In the genomic region with DNA sequence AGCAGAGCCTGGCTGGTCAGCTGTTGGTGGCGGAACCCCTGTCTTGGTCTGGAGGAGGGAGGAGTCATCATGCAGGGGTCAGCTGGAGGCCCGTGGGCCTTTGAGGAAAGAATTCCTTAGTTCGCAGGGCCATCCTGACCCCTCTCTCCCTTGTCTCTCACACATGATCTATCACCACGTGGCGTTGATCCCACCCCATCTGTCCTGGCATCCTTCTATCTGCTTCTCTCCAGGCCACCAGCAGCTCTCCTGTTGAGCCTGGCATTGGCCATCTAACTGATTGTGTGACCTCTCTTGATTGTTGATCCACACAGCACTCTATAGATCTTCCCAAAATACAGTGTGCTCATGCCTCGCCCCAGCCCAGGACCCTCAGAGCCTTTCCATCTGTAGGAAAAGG, we compare ENCODE assay signal across 18 cellular contexts.
DNase-seq lines count a peak whose midpoint lies in the region; ATAC-seq, FAIRE-seq and TF ChIP-seq lines count a peak whose summit lies in the region.
"Had no signal": no experiment of that assay in that cellular context is flagged by ENCODE, and none has a peak within 500 bp of the region (broad histone marks: within the 10 kb centered on the region; RNA-seq: fewer than 3 reads in every experiment).

No MANE protein-coding gene starts in this region.

- POLR2A ChIA-PET in HepG2 (lab: Yijun Ruan, JAX), result no interaction called here

- intact Hi-C loops in cardiac septum (cut with DNase I) (no loop called here), HepG2 (cut with micrococcal nuclease; ENCODE audit: unreplicated experiment) (no loop called here), sigmoid colon (cut with DNase I) (no loop called here)

- CTCF ChIA-PET in HepG2 (lab: Yijun Ruan, JAX; ENCODE audit: low intra/inter-chr PET ratio, low total read pairs), result no interaction called here

- H2AFZ ChIP-seq in HepG2 (ENCODE audit: low read length), result no peak overlapping the region

- H3K27ac ChIP-seq in right atrium auricular region (no peak overlapping the region), VCaP (peak overlapping the region; percentile 88), HepG2 (ENCODE audit: extremely low read length, insufficient read depth, low read length) (no peak overlapping the region), sigmoid colon (no peak overlapping the region)
- H3K27ac ChIP-seq: A549 had no signal

- H4K20me1 ChIP-seq in HepG2 (ENCODE audit: insufficient read depth, low read length), result peaks cover 82% of the 10 kb centered on the region

- H3K4me2 ChIP-seq in HepG2 (ENCODE audit: low read depth, low read length), result no peak overlapping the region
- H3K4me2 ChIP-seq: A549 had no signal

- no peak overlapping the region for H3K9ac ChIP-seq in HepG2 (ENCODE audit: insufficient read depth, low read depth, low read length)

- FAIRE-seq in HepG2 (lab: Jason Lieb, UNC), result no peak
- FAIRE-seq: A549, GM12878 had no signal

- H3K36me3 ChIP-seq in right atrium auricular region (no peaks in the 10 kb centered on the region), HepG2 (replicated peaks in 1 of 2; ENCODE audit: control insufficient read depth in 1 of 2, insufficient read depth in 2 of 2, low read length in 2 of 2) (no peaks in the 10 kb centered on the region), sigmoid colon (no peaks in the 10 kb centered on the region)

- in situ Hi-C loops in HepG2 (cut with HindIII; ENCODE audit: extremely low pct_ligation_motif_present, low pct_unique_long_range_greater_than_20kb), result no loop called here

- BruUV-seq in HepG2 (replicated peaks; lab: Mats Ljungman, UMichigan), result no TSS peak

- H3K4me3 ChIP-seq in right atrium auricular region (no peak overlapping the region), HepG2 (replicated peaks in 1 of 3; ENCODE audit: insufficient read depth in 1 of 3, low read depth in 2 of 3, low read length in 3 of 3) (no peak overlapping the region), sigmoid colon (no peak overlapping the region)
- H3K4me3 ChIP-seq: A549, GM12878 had no signal

- no peak for TF ChIP-seq POLR2A in HepG2 (IDR thresholded peaks at IDR 0.05; ENCODE audit: insufficient read depth in 1 of 2, low read depth in 2 of 2, low read length in 2 of 2)
- TF ChIP-seq POLR2A in sigmoid colon (IDR thresholded peaks at IDR 0.05), result no peak

- DNase-seq in right atrium auricular region (ENCODE audit: low spot score) (peak; percentile 40), cardiac septum (ENCODE audit: low spot score) (no peak), HepG2 (ENCODE audit: low spot score) (no peak), globus pallidus (ENCODE audit: low spot score) (no peak), sigmoid colon (no peak)
- DNase-seq: AML-193; Calu3; CD8-positive, alpha-beta T cell; DMS79 treated with DMSO at 0.1 percent for 48 hours; GF-D8; GOT3; H7; HFFc6 had no signal

- no peak for TF ChIP-seq CTCF in right atrium auricular region (IDR thresholded peaks at IDR 0.05)
- TF ChIP-seq CTCF in VCaP (conservative IDR thresholded peaks at IDR 0.05), result no peak
- TF ChIP-seq CTCF in HepG2 (CRISPR knock-in tag; IDR thresholded peaks at IDR 0.05), result no peak
- no peak for TF ChIP-seq CTCF in sigmoid colon (IDR thresholded peaks at IDR 0.05)

- no peak for ATAC-seq in HepG2
- ATAC-seq in HG02588 (IDR thresholded peaks at IDR 0.05; ENCODE audit: unreplicated experiment), result no peak
- ATAC-seq: A549; CD8-positive, alpha-beta T cell; GM12878; HCT116 had no signal

- WGBS in HepG2 (ENCODE audit: low lambda C conversion rate), result 29% methylated on average over 6 of the region's 6 CpGs
- 93 to 94% methylated on average over 6 of the region's 6 CpGs for WGBS in sigmoid colon, 2 donors

- H3K79me2 ChIP-seq in HepG2 (ENCODE audit: insufficient read depth, low read length), result no peaks in the 10 kb centered on the region

- TF ChIP-seq EP300 in HepG2 (IDR thresholded peaks at IDR 0.05; ENCODE audit: low read depth in 2 of 2, low read length in 2 of 2), result no peak
- TF ChIP-seq EP300 in HepG2 (CRISPR knock-in tag; IDR thresholded peaks at IDR 0.05; ENCODE audit: borderline replicate concordance), result no peak
- TF ChIP-seq EP300 in sigmoid colon (IDR thresholded peaks at IDR 0.05), result no peak

- H3K27me3 ChIP-seq in right atrium auricular region (no peaks in the 10 kb centered on the region), HepG2 (ENCODE audit: control insufficient read depth in 1 of 2, insufficient read depth in 2 of 2, low read length in 2 of 2) (peaks cover 9 to 97% of the 10 kb centered on the region in 2 experiments; a peak in 4 of 5 replicates), sigmoid colon (no peaks in the 10 kb centered on the region)

- H3K9me3 ChIP-seq in right atrium auricular region, result no peaks in the 10 kb centered on the region
- H3K9me3 ChIP-seq in HepG2 (ENCODE audit: low read length), result no peaks in the 10 kb centered on the region
- no peaks in the 10 kb centered on the region for H3K9me3 ChIP-seq in sigmoid colon
- H3K9me3 ChIP-seq: A549 had no signal

- no peaks in the 10 kb centered on the region for H3K4me1 ChIP-seq in right atrium auricular region
- H3K4me1 ChIP-seq in HepG2 (ENCODE audit: insufficient read depth, low read length), result peaks cover 11% of the 10 kb centered on the region
- H3K4me1 ChIP-seq in sigmoid colon, result no peaks in the 10 kb centered on the region

- no peak for TF ChIP-seq RAD21 in HepG2 (CRISPR knock-in tag; IDR thresholded peaks at IDR 0.05)

TF ChIP-seq in HepG2, 621 proteins besides CTCF, POLR2A, EP300 and RAD21:
- TF ChIP-seq NCOA5 (CRISPR knock-in tag; IDR thresholded peaks at IDR 0.05) (no peak), TCF12 (IDR thresholded peaks at IDR 0.05) (no peak), TCF12 (CRISPR knock-in tag; IDR thresholded peaks at IDR 0.05) (no peak), YEATS2 (CRISPR knock-in tag; IDR thresholded peaks at IDR 0.05; ENCODE audit: borderline replicate concordance) (no peak)
- TF ChIP-seq, protein P1, sequence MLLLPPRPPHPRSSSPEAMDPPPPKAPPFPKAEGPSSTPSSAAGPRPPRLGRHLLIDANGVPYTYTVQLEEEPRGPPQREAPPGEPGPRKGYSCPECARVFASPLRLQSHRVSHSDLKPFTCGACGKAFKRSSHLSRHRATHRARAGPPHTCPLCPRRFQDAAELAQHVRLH (CRISPR knock-in tag; IDR thresholded peaks at IDR 0.05; ENCODE audit: borderline replicate concordance, low read depth), result no peak
- TF ChIP-seq, protein P2, sequence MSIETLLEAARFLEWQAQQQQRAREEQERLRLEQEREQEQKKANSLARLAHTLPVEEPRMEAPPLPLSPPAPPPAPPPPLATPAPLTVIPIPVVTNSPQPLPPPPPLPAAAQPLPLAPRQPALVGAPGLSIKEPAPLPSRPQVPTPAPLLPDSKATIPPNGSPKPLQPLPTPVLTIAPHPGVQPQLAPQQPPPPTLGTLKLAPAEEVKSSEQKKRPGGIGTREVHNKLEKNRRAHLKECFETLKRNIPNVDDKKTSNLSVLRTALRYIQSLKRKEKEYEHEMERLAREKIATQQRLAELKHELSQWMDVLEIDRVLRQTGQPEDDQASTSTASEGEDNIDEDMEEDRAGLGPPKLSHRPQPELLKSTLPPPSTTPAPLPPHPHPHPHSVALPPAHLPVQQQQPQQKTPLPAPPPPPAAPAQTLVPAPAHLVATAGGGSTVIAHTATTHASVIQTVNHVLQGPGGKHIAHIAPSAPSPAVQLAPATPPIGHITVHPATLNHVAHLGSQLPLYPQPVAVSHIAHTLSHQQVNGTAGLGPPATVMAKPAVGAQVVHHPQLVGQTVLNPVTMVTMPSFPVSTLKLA (IDR thresholded peaks at IDR 0.05), result peak; percentile 75
- TF ChIP-seq, protein P3, sequence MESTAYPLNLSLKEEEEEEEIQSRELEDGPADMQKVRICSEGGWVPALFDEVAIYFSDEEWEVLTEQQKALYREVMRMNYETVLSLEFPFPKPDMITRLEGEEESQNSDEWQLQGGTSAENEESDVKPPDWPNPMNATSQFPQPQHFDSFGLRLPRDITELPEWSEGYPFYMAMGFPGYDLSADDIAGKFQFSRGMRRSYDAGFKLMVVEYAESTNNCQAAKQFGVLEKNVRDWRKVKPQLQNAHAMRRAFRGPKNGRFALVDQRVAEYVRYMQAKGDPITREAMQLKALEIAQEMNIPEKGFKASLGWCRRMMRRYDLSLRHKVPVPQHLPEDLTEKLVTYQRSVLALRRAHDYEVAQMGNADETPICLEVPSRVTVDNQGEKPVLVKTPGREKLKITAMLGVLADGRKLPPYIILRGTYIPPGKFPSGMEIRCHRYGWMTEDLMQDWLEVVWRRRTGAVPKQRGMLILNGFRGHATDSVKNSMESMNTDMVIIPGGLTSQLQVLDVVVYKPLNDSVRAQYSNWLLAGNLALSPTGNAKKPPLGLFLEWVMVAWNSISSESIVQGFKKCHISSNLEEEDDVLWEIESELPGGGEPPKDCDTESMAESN (CRISPR knock-in tag; conservative IDR thresholded peaks at IDR 0.05), result no peak
